14 cellular contexts compared by ENCODE assay signal in genomic region chr2:221282386-221282785, GRCh38.
DNase-seq lines count a peak whose midpoint lies in the region; ATAC-seq, FAIRE-seq and TF ChIP-seq lines count a peak whose summit lies in the region.
"Had no signal": no experiment of that assay in that cellular context is flagged by ENCODE, and none has a peak within 500 bp of the region (broad histone marks: within the 10 kb centered on the region; RNA-seq: fewer than 3 reads in every experiment).

No MANE protein-coding gene starts in this region.

- 89 to 94% methylated on average over 4 of the region's 4 CpGs for WGBS in endodermal cell (ENCODE audit: insufficient coverage in 1 of 2, insufficient read length in 1 of 2), 2 experiments
- WGBS in pancreas, 2 donors = 56 to 64% methylated on average over 4 of the region's 4 CpGs

- DNase-seq in DMS53 (lab: John Stamatoyannopoulos, UW) (peak; percentile 35), DMS53 treated with DMSO at 0.1 percent for 48 hours (lab: John Stamatoyannopoulos, UW; ENCODE audit: unreplicated experiment) (no peak), NCI-H69 (lab: John Stamatoyannopoulos, UW) (peak; percentile 61), endodermal cell (peak; percentile 48), pancreas (peak in 3 of 6 donors; percentile 27 to 52 (median 33)), medulla oblongata (ENCODE audit: extremely low spot score) (no peak), AML-193 (lab: John Stamatoyannopoulos, UW) (no peak)
- DNase-seq: Caco-2; CD8-positive, alpha-beta memory T cell; GM23248 had no signal

- peaks cover 5% of the 10 kb centered on the region for H3K4me1 Mint-ChIP-seq in endodermal cell
- H3K4me1 Mint-ChIP-seq: CD8-positive, alpha-beta memory T cell had no signal

- ATAC-seq in pancreas = peak in 3 of 4 donors; percentile 39 to 78 (median 57)
- ATAC-seq in GM21526 (IDR thresholded peaks at IDR 0.05; ENCODE audit: low FRiP score, unreplicated experiment) = no peak

- no peaks in the 10 kb centered on the region for H3K9me3 Mint-ChIP-seq in endodermal cell
- H3K9me3 Mint-ChIP-seq: CD8-positive, alpha-beta memory T cell had no signal

- H3K36me3 ChIP-seq in endodermal cell (ENCODE audit: control insufficient read depth, insufficient read depth, low read length) (no peaks in the 10 kb centered on the region), pancreas (no peaks in the 10 kb centered on the region)
- H3K36me3 ChIP-seq: BLaER1, HAP-1 had no signal

- H3K27me3 Mint-ChIP-seq in endodermal cell (ENCODE audit: insufficient read depth) = no peaks in the 10 kb centered on the region

- H3K36me3 Mint-ChIP-seq in endodermal cell (ENCODE audit: low read depth) = no peaks in the 10 kb centered on the region
- H3K36me3 Mint-ChIP-seq: CD8-positive, alpha-beta memory T cell had no signal

- H3K4me3 ChIP-seq in endodermal cell (ENCODE audit: low read length) (no peak overlapping the region), pancreas (no peak overlapping the region)
- H3K4me3 ChIP-seq: BLaER1, GM23248, HAP-1 had no signal

- no peaks in the 10 kb centered on the region for H3K27me3 ChIP-seq in endodermal cell (ENCODE audit: control insufficient read depth, insufficient read depth, low read length, poor library complexity, severe bottlenecking)
- H3K27me3 ChIP-seq in pancreas = no peaks in the 10 kb centered on the region
- H3K27me3 ChIP-seq: BLaER1 had no signal

- TF ChIP-seq CTCF in endodermal cell (conservative IDR thresholded peaks at IDR 0.05) (no peak), pancreas (IDR thresholded peaks at IDR 0.05) (no peak)

- no peaks in the 10 kb centered on the region for H3K9me3 ChIP-seq in endodermal cell (ENCODE audit: control insufficient read depth, low read length)
- no peaks in the 10 kb centered on the region for H3K9me3 ChIP-seq in pancreas
- H3K9me3 ChIP-seq: BLaER1, Caco-2, HAP-1 had no signal

- no peak overlapping the region for H3K4me3 Mint-ChIP-seq in endodermal cell
- H3K4me3 Mint-ChIP-seq: CD8-positive, alpha-beta memory T cell had no signal

- H3K9ac ChIP-seq in endodermal cell (ENCODE audit: extremely low read depth, low read length, poor library complexity, severe bottlenecking) = no peak overlapping the region
- H3K9ac ChIP-seq: BLaER1, GM23248 had no signal

- no peak overlapping the region for H3K27ac Mint-ChIP-seq in endodermal cell
- H3K27ac Mint-ChIP-seq: CD8-positive, alpha-beta memory T cell had no signal

- no peak for FAIRE-seq in pancreas (lab: Jason Lieb, UNC)

- H3K27ac ChIP-seq in endodermal cell (ENCODE audit: low read depth, low read length) (no peak overlapping the region), pancreas (no peak overlapping the region)
- H3K27ac ChIP-seq: 22Rv1, BLaER1, GM23248 had no signal

- no peaks in the 10 kb centered on the region for H3K4me1 ChIP-seq in endodermal cell (ENCODE audit: control insufficient read depth, insufficient read depth, low read length)
- no peaks in the 10 kb centered on the region for H3K4me1 ChIP-seq in pancreas
- H3K4me1 ChIP-seq: BLaER1, HAP-1 had no signal

- intact Hi-C loops in pancreas (cut with DNase I) = no loop called here

Comparison
In these comparisons a context has a peak if more than half of its experiments do, and no peak if none do; other contexts are left out.
1. DNase-seq: peak in DMS53 (single experiment), NCI-H69 (single experiment) and endodermal cell (single experiment); none in DMS53 treated with DMSO at 0.1 percent for 48 hours (single experiment), medulla oblongata (single experiment) and AML-193 (0 of 2).